ENCODE assay signal across 1 cellular context in genomic region chr7:138670594-138670993, GRCh38.
TF ChIP-seq lines count a peak whose summit lies in the region.

No MANE protein-coding gene starts in this region.

TF ChIP-seq in K562, 482 proteins besides CTCF, POLR2A, EP300 and RAD21 (continued from another document):
- TF ChIP-seq ZNF511 (CRISPR knock-in tag; IDR thresholded peaks at IDR 0.05) (no peak), TRIM24 (IDR thresholded peaks at IDR 0.05) (peak in 1 of 2 experiments; percentile 49; a peak in 1 of 4 replicates), HMGN3 (IDR thresholded peaks at IDR 0.05; ENCODE audit: borderline replicate concordance, extremely low read depth, insufficient read length, low read depth, low read length) (no peak), JUND (IDR thresholded peaks at IDR 0.05; ENCODE audit: borderline replicate concordance, low read depth, low read length) (no peak), JUND (tag; IDR thresholded peaks at IDR 0.05; ENCODE audit: borderline replicate concordance, low read depth, low read length) (peak; percentile 19; the same call in 1 of the 3 replicates), ELF4 (CRISPR knock-in tag; IDR thresholded peaks at IDR 0.05) (no peak), ID3 (CRISPR knock-in tag; IDR thresholded peaks at IDR 0.05) (no peak), ID3 (tag; IDR thresholded peaks at IDR 0.05) (peak; percentile 87), RBFOX2 (IDR thresholded peaks at IDR 0.05; ENCODE audit: low read depth, low read length) (no peak), ZNF780A (CRISPR knock-in tag; IDR thresholded peaks at IDR 0.05) (no peak), ESRRA (IDR thresholded peaks at IDR 0.05; ENCODE audit: borderline replicate concordance, low read depth) (peak; percentile 32; the same call in 1 of the 2 replicates), NR2C2 (CRISPR knock-in tag; IDR thresholded peaks at IDR 0.05) (no peak), NR2C2 (tag; IDR thresholded peaks at IDR 0.05) (peak; percentile 63), HDAC2 (IDR thresholded peaks at IDR 0.05) (no peak), STAT5A (IDR thresholded peaks at IDR 0.05; ENCODE audit: borderline replicate concordance, low read length) (peak; percentile 64; the same call in 1 of the 2 replicates)
